In the genomic region with DNA sequence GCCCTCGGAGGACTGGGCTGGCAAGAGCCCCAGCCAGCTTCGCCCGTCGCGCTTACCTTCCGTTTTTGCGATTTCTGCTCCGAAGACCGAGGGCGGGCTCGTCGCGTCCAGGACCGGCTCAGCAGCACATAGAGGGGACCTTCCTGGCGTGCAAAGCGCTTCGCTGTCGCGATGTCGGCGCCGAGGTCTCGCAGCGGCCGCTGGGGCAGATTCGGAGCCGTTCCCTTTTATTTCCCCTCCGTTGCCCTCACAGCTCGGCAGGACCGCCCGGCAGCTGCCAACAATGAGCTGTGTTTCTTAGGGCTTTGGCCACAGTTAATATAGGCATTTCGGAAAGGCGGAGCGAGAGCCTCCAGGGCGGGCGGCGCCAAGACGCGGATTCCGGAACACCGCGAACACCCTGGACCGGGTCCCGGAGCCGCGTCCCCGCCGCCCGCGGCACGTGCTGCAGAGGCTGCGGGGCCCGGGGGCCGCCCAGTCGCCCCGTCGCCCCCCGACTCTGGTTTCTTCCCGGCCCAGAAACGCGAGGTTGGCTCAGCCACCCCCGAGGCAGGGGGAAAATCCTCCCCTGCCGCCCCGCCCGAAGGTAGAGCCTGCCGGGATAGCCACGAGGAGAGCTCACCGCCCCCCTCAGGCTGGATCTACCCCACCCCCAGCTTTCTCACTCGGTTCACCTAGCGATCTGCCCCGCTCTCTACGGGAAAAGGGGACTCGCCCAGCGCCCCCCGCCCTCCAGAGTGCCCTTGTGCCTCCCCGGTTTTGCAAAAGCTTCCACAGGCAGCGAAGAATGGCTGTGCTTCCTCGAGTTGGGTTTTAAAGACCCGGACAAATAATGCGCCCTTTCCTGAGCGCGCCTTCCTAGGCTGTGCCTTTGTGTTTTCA, we compare ENCODE assay signal across 8 cellular contexts. TPM values are rescaled to one million over a fixed set of nuclear protein-coding genes. Genes with fewer than 3 reads are reported as not detected.
A peak's percentile ranks its signal among the peaks of the same experiment; 100 is the strongest.
DNase-seq lines count a peak whose midpoint lies in the region; ATAC-seq and TF ChIP-seq lines count a peak whose summit lies in the region.

A gene with protein sequence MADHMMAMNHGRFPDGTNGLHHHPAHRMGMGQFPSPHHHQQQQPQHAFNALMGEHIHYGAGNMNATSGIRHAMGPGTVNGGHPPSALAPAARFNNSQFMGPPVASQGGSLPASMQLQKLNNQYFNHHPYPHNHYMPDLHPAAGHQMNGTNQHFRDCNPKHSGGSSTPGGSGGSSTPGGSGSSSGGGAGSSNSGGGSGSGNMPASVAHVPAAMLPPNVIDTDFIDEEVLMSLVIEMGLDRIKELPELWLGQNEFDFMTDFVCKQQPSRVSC (minus strand): TSS at position 292 of the 882 bp plus-strand sequence. CDS start 704 bp downstream, outside the sequence.

- peaks cover 40% of the 10 kb centered on the region for H3K4me1 Mint-ChIP-seq in stimulated activated naive CD8-positive, alpha-beta T cell treated with anti-CD3 and anti-CD28 coated beads, Interleukin-15, amount 100 ng/mL, for 72 hours

- peak within 1 kb of the TSS; percentile 92 to 96 for H3K4me3 Mint-ChIP-seq in stimulated activated naive CD8-positive, alpha-beta T cell treated with anti-CD3 and anti-CD28 coated beads, Interleukin-15, amount 100 ng/mL, for 72 hours

- H3K27ac ChIP-seq in neural cell (ENCODE audit: low read length) = peak within 1 kb of the TSS; percentile 98

- peaks cover 6% of the 10 kb centered on the region for H3F3A ChIP-seq in neural cell (ENCODE audit: insufficient read depth, low read length, poor library complexity, severe bottlenecking)

- H3K27ac Mint-ChIP-seq in stimulated activated naive CD8-positive, alpha-beta T cell treated with anti-CD3 and anti-CD28 coated beads, Interleukin-15, amount 100 ng/mL, for 72 hours = peak within 1 kb of the TSS; percentile 99

- H3K36me3 ChIP-seq in neural cell (ENCODE audit: insufficient read depth, low read length) = no peaks in the 10 kb centered on the region

- peak; percentile 78 for ATAC-seq in stimulated activated naive CD8-positive, alpha-beta T cell treated with anti-CD3 and anti-CD28 coated beads, Interleukin-15, amount 100 ng/mL, for 72 hours

- TF ChIP-seq CTCF in fibroblast of the aortic adventitia (IDR thresholded peaks at IDR 0.05; ENCODE audit: insufficient read depth, low read length) (peak; percentile 28), neural cell (IDR thresholded peaks at IDR 0.05; ENCODE audit: poor library complexity, severe bottlenecking) (peak; percentile 21)

- H3K9me3 Mint-ChIP-seq in stimulated activated naive CD8-positive, alpha-beta T cell treated with anti-CD3 and anti-CD28 coated beads, Interleukin-15, amount 100 ng/mL, for 72 hours = no peaks in the 10 kb centered on the region

- TF ChIP-seq EP300 in neural cell (conservative IDR thresholded peaks at IDR 0.05; ENCODE audit: poor library complexity, severe bottlenecking) = peak; percentile 47

- peaks cover 34% of the 10 kb centered on the region for H3K79me2 ChIP-seq in neural cell (replicated peaks; ENCODE audit: insufficient read depth, low read length)

- H3K9me3 ChIP-seq in neural cell (ENCODE audit: low read length) = no peaks in the 10 kb centered on the region

- peak within 1 kb of the TSS; percentile 92 for H3K4me3 ChIP-seq in fibroblast of the aortic adventitia (ENCODE audit: low read depth, low read length)
- peak within 1 kb of the TSS; percentile 87 for H3K4me3 ChIP-seq in neural cell (ENCODE audit: low read length)

- no peaks in the 10 kb centered on the region for H3K9me2 ChIP-seq in neural cell (ENCODE audit: insufficient read depth, low read length)

- peak; percentile 95 for DNase-seq in EL
- DNase-seq in H4 (ENCODE audit: low spot score) = peak; percentile 89
- peak; percentile 91 for DNase-seq in LoVo (ENCODE audit: low spot score)
- peak; percentile 84 to 90 for DNase-seq in SHP77 (lab: John Stamatoyannopoulos, UW)
- DNase-seq in activated effector memory CD4-positive, alpha-beta T cell treated with Interleukin-2 at 50 U/mL for 16 hours = peak; percentile 89
- peak; percentile 98 for DNase-seq in fibroblast of the aortic adventitia (ENCODE audit: low read depth)
- DNase-seq in stimulated activated naive CD8-positive, alpha-beta T cell treated with anti-CD3 and anti-CD28 coated beads, Interleukin-15, amount 100 ng/mL, for 72 hours = peak; percentile 96

- H2AFZ ChIP-seq in neural cell (ENCODE audit: low read depth, low read length) = peak within 1 kb of the TSS; percentile 83

- H3K27me3 Mint-ChIP-seq in stimulated activated naive CD8-positive, alpha-beta T cell treated with anti-CD3 and anti-CD28 coated beads, Interleukin-15, amount 100 ng/mL, for 72 hours = no peaks in the 10 kb centered on the region

- no peaks in the 10 kb centered on the region for H3K27me3 ChIP-seq in neural cell (ENCODE audit: insufficient read depth, low read depth, low read length)

- peak within 1 kb of the TSS; percentile 98 for H3K9ac ChIP-seq in neural cell (ENCODE audit: low read length)

- peaks cover 10% of the 10 kb centered on the region for H4K20me1 ChIP-seq in neural cell (ENCODE audit: insufficient read depth)

- H3K4me2 ChIP-seq in neural cell (ENCODE audit: low read length) = peak within 1 kb of the TSS; percentile 65

- TF ChIP-seq RAD21 in neural cell (conservative IDR thresholded peaks at IDR 0.05) = peak; percentile 72

TF ChIP-seq in neural cell, 6 proteins besides CTCF, POLR2A, EP300 and RAD21:
- TF ChIP-seq POLR2AphosphoS5 (IDR thresholded peaks at IDR 0.05) (peak; percentile 98), EZH2 (IDR thresholded peaks at IDR 0.05; ENCODE audit: borderline replicate concordance, insufficient read depth, low read length, poor library complexity, severe bottlenecking) (no peak), MXI1 (conservative IDR thresholded peaks at IDR 0.05; ENCODE audit: poor library complexity, severe bottlenecking) (peak; percentile 73), TAF1 (IDR thresholded peaks at IDR 0.05; ENCODE audit: low read depth) (peak; percentile 95), SMC3 (conservative IDR thresholded peaks at IDR 0.05; ENCODE audit: poor library complexity) (peak; percentile 71)
- TF ChIP-seq, protein P1, sequence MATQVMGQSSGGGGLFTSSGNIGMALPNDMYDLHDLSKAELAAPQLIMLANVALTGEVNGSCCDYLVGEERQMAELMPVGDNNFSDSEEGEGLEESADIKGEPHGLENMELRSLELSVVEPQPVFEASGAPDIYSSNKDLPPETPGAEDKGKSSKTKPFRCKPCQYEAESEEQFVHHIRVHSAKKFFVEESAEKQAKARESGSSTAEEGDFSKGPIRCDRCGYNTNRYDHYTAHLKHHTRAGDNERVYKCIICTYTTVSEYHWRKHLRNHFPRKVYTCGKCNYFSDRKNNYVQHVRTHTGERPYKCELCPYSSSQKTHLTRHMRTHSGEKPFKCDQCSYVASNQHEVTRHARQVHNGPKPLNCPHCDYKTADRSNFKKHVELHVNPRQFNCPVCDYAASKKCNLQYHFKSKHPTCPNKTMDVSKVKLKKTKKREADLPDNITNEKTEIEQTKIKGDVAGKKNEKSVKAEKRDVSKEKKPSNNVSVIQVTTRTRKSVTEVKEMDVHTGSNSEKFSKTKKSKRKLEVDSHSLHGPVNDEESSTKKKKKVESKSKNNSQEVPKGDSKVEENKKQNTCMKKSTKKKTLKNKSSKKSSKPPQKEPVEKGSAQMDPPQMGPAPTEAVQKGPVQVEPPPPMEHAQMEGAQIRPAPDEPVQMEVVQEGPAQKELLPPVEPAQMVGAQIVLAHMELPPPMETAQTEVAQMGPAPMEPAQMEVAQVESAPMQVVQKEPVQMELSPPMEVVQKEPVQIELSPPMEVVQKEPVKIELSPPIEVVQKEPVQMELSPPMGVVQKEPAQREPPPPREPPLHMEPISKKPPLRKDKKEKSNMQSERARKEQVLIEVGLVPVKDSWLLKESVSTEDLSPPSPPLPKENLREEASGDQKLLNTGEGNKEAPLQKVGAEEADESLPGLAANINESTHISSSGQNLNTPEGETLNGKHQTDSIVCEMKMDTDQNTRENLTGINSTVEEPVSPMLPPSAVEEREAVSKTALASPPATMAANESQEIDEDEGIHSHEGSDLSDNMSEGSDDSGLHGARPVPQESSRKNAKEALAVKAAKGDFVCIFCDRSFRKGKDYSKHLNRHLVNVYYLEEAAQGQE (IDR thresholded peaks at IDR 0.05; ENCODE audit: borderline replicate concordance) = peak; percentile 87
TF ChIP-seq in neural cell: peak in this region for 5.

RNA-seq across cellular contexts. Expression of the gene that starts here (rescaled TPM):
- 28.1 and 31.2 TPM in 2 replicates for total RNA-seq in H4 (2014; rRNA removed; shearing (Covaris generic))
- total RNA-seq in fibroblast of the aortic adventitia (ENCODE audit: low replicate concordance) = 44.6 and 126 TPM in 2 replicates
- 38.1 and 41.9 TPM in 2 replicates for polyA plus RNA-seq in neural cell
- polyA minus RNA-seq in neural cell = 49.8 and 64.3 TPM in 2 replicates

Comparison
In these comparisons a context has a peak if more than half of its experiments do, and no peak if none do; other contexts are left out.
1. Peak in every context shown above with its lines: DNase-seq, ATAC-seq, H3K4me3 ChIP-seq and H3K27ac ChIP-seq.